In the genomic region with DNA sequence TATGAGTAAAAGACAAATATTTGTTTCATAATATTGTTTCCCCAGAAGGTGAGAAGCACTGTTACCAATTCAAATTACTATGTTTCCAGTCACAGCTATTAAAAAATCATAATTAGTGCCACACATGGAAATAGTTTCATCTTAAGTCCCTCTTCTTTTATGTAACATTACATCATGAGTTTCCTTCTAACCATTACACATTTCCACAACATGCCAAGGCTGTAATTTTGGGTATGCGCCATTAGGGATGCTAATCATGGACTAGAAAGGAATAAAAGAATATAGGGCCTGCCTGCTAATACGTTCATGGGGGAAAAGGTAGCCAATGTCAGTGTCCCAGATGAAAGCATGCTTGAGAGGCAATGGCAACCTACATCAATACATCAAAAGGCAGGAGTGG, we compare ENCODE assay signal across 20 cellular contexts.
"Had no signal": no experiment of that assay in that cellular context is flagged by ENCODE, and none has a peak within 500 bp of the region (broad histone marks: within the 10 kb centered on the region; RNA-seq: fewer than 3 reads in every experiment).

No MANE protein-coding gene starts in this region.

- H3K9ac ChIP-seq: KMS-11, SK-N-SH had no signal

- H3K9me3 ChIP-seq: SK-N-SH had no signal

- H3K4me2 ChIP-seq: KMS-11, SK-N-SH had no signal

- H3K27ac ChIP-seq: KMS-11, RWPE1 had no signal

- H3K4me3 ChIP-seq: K562 had no signal

- DNase-seq: Kasumi-1, MM.1S, NCI-H1092 treated with DMSO at 0.1 percent for 48 hours, NCI-H1436, NCI-H187, NCI-H2029, NCI-H2081 treated with DMSO at 0.1 percent for 48 hours, NCI-H2171, NCI-H226, NCI-H446, NCI-H510A, NCI-H524 treated with DMSO at 0.1 percent for 48 hours, NCI-H69, NCI-H774, PC-3, SHP77, SK-N-SH had no signal
